In the genomic region with DNA sequence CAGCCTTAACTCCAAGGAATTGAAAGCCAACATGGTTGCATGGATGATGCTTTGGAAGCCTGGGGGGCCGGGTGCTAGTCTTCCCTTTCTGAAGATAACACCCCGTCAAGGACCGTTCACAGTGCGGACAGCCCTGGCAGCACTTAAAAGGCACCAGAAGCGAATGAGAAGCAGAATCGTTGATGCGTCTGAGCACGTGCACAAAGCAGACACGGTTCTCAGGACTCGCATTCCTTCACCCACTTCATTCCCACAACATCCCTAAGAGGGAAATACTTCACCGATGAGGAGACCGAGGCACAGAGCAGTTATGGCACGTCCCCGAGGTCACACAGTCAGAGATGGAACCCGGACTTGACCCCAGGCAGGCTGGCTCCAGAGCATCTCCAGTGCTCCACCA, we compare ENCODE assay signal across 17 cellular contexts. TPM values are rescaled to one million over a fixed set of nuclear protein-coding genes. Genes with fewer than 3 reads are reported as not detected.
DNase-seq lines count a peak whose midpoint lies in the region; ATAC-seq, FAIRE-seq and TF ChIP-seq lines count a peak whose summit lies in the region.
"Had no signal": no experiment of that assay in that cellular context is flagged by ENCODE, and none has a peak within 500 bp of the region (broad histone marks: within the 10 kb centered on the region; RNA-seq: fewer than 3 reads in every experiment).

No MANE protein-coding gene starts in this region.

- FAIRE-seq in astrocyte (lab: Jason Lieb, UNC), result no peak
- FAIRE-seq: GM19239 had no signal

- H3K4me3 ChIP-seq in AG10803 (ENCODE audit: low read length), result no peak overlapping the region
- no peak overlapping the region for H3K4me3 ChIP-seq in astrocyte (ENCODE audit: insufficient read depth, low read depth, low read length)

- TF ChIP-seq CTCF in AG10803 (conservative IDR thresholded peaks at IDR 0.05; ENCODE audit: low read length) (no peak), astrocyte (IDR thresholded peaks at IDR 0.05; ENCODE audit: insufficient read depth, low read depth, low read length) (no peak)

- H3K27ac Mint-ChIP-seq in astrocyte (ENCODE audit: unreplicated experiment), result peak overlapping the region; percentile 69

- H3K79me2 ChIP-seq in astrocyte (ENCODE audit: insufficient read depth, low read length), result no peaks in the 10 kb centered on the region

- H3K9me3 Mint-ChIP-seq in astrocyte (ENCODE audit: unreplicated experiment), result no peaks in the 10 kb centered on the region
- H3K9me3 Mint-ChIP-seq: CD14-positive monocyte, H9 had no signal

- no peak overlapping the region for H3K4me3 Mint-ChIP-seq in astrocyte (ENCODE audit: unreplicated experiment)
- H3K4me3 Mint-ChIP-seq: H9 had no signal

- peak overlapping the region; percentile 93 for H3K27ac ChIP-seq in astrocyte (ENCODE audit: low read depth, low read length)

- no peaks in the 10 kb centered on the region for H3K27me3 ChIP-seq in astrocyte (ENCODE audit: insufficient read depth, low read length)

- H4K20me1 ChIP-seq in astrocyte (ENCODE audit: insufficient read depth, low read length), result no peaks in the 10 kb centered on the region

- no peak overlapping the region for H2AFZ ChIP-seq in astrocyte (ENCODE audit: low read depth, low read length)

- peaks cover 8% of the 10 kb centered on the region for H3K4me1 Mint-ChIP-seq in astrocyte (ENCODE audit: low read depth, unreplicated experiment)
- H3K4me1 Mint-ChIP-seq: CD14-positive monocyte had no signal

- no peaks in the 10 kb centered on the region for H3K36me3 ChIP-seq in astrocyte (ENCODE audit: insufficient read depth, low read length)

- no peak for ATAC-seq in HG02623 (IDR thresholded peaks at IDR 0.05; ENCODE audit: unreplicated experiment)

- peaks cover 17% of the 10 kb centered on the region for H3K4me1 ChIP-seq in astrocyte (ENCODE audit: insufficient read depth, low read length)

- no peaks in the 10 kb centered on the region for H3K9me3 ChIP-seq in astrocyte (ENCODE audit: insufficient read depth, low read depth, low read length)

- peak; percentile 5 for DNase-seq in AG10803 (ENCODE audit: low read depth)
- DNase-seq in Daoy (ENCODE audit: low read depth), result peak; percentile 78
- DNase-seq in astrocyte (ENCODE audit: low read depth), result peak; percentile 64
- peak; percentile 54 for DNase-seq in islet precursor cell
- DNase-seq in SW480 (ENCODE audit: low spot score), result no peak
- DNase-seq in NK-92 treated with Interleukin-12 subunit alpha and Interleukin-12 subunit beta, amount 100 ng/mL, for 24 hours (lab: John Stamatoyannopoulos, UW), result no peak
- no peak for DNase-seq in RPMI8226
- DNase-seq: DMS 273 treated with DMSO at 0.1 percent for 48 hours, H9, KBM-7, MV-4-11, NCI-H1417, NCI-H1930, NCI-H446 treated with DMSO at 0.1 percent for 48 hours had no signal

- H3K4me2 ChIP-seq in astrocyte (ENCODE audit: low read length), result peak overlapping the region; percentile 78

- H3K36me3 Mint-ChIP-seq in astrocyte (ENCODE audit: low read depth, unreplicated experiment), result peaks cover 11% of the 10 kb centered on the region

- no peaks in the 10 kb centered on the region for H3K27me3 Mint-ChIP-seq in astrocyte (ENCODE audit: low read depth, unreplicated experiment)

- peak overlapping the region; percentile 77 for H3K9ac ChIP-seq in astrocyte (ENCODE audit: low read length)

RNA-seq across cellular contexts. Expression of a gene that starts 14.2 kb away (rescaled TPM):
- 1.1 and 3.0 TPM in 2 replicates for total RNA-seq in Daoy (2014; rRNA removed; shearing (Covaris generic))
- 4.3 and 5.2 TPM in 2 replicates for total RNA-seq in astrocyte

RNA-seq across cellular contexts. Expression of a gene that starts 37.4 kb away (rescaled TPM):
- total RNA-seq in Daoy (2014; rRNA removed; shearing (Covaris generic)), result 0.42 and 0.97 TPM in 2 replicates
- 0.16 and 0.22 TPM in 2 replicates for total RNA-seq in astrocyte

RNA-seq across cellular contexts. Expression of a gene that starts 41.1 kb away (rescaled TPM):
- 18.1 and 19.5 TPM in 2 replicates for total RNA-seq in Daoy (2014; rRNA removed; shearing (Covaris generic))
- 6.8 and 7.8 TPM in 2 replicates for total RNA-seq in astrocyte

RNA-seq across cellular contexts. Expression of a gene that starts 41.6 kb away (rescaled TPM):
- 17.3 and 19.1 TPM in 2 replicates for total RNA-seq in Daoy (2014; rRNA removed; shearing (Covaris generic))
- 5.8 and 6.5 TPM in 2 replicates for total RNA-seq in astrocyte

Comparison
In these comparisons a context has a peak if more than half of its experiments do, and no peak if none do; other contexts are left out.
1. DNase-seq: peak in AG10803 (single experiment), Daoy (single experiment), astrocyte (single experiment) and islet precursor cell (single experiment); none in SW480 (single experiment), NK-92 treated with Interleukin-12 subunit alpha and Interleukin-12 subunit beta, amount 100 ng/mL, for 24 hours (single experiment) and RPMI8226 (single experiment).